In genomic region chr6:8102122-8102958, GRCh38 we compare ENCODE assay signal across 8 cellular contexts.
DNase-seq lines count a peak whose midpoint lies in the region; ATAC-seq and TF ChIP-seq lines count a peak whose summit lies in the region.

EEF1E1 (minus strand) TSS chr6:8102548; CDS start chr6:8102521, 27 bp downstream.

- H3K4me3 ChIP-seq in AG10803 (ENCODE audit: low read length), result peak within 1 kb of the TSS; percentile 89

- TF ChIP-seq CTCF in AG10803 (conservative IDR thresholded peaks at IDR 0.05; ENCODE audit: low read length), result no peak

- ATAC-seq in GM19035 (IDR thresholded peaks at IDR 0.05; ENCODE audit: unreplicated experiment), result peak; percentile 100
- peak; percentile 99 for ATAC-seq in HG03342 (IDR thresholded peaks at IDR 0.05; ENCODE audit: unreplicated experiment)

- DNase-seq in AG10803 (ENCODE audit: low read depth) (peak; percentile 91), NCI-H345 treated with DMSO at 0.1 percent for 48 hours (lab: John Stamatoyannopoulos, UW; ENCODE audit: unreplicated experiment) (peak; percentile 45), iris pigment epithelial cell (ENCODE audit: low read depth) (peak; percentile 97)
- DNase-seq in activated CD4-positive, CD25-positive, alpha-beta regulatory T cell (lab: John Stamatoyannopoulos, UW), result peak; percentile 91 to 98 (median 92)
- DNase-seq in central memory CD4-positive, alpha-beta T cell, result peak; percentile 92
- DNase-seq in stimulated activated CD4-positive, alpha-beta T cell treated with anti-CD3 and anti-CD28 coated beads, Interleukin-12 subunit alpha, Interleukin-12 subunit beta, amount 100 ng/mL, for 24 hours (ENCODE audit: low read depth in 2 of 2), result peak; percentile 98 to 99

Comparison
In these comparisons a context has a peak if more than half of its experiments do, and no peak if none do; other contexts are left out.
1. Peak in every context shown above with its lines: DNase-seq, ATAC-seq and H3K4me3 ChIP-seq.
2. DNase-seq: peak in every context shown above with its lines; median percentile 98 in stimulated activated CD4-positive, alpha-beta T cell treated with anti-CD3 and anti-CD28 coated beads, Interleukin-12 subunit alpha, Interleukin-12 subunit beta, amount 100 ng/mL, for 24 hours; 97 in iris pigment epithelial cell; 92 in activated CD4-positive, CD25-positive, alpha-beta regulatory T cell; 92 in central memory CD4-positive, alpha-beta T cell; 91 in AG10803; 45 in NCI-H345 treated with DMSO at 0.1 percent for 48 hours.